Comparison of ENCODE assay signal across 29 cellular contexts in genomic region chr20:32059189-32059588, GRCh38. TPM values are rescaled to one million over a fixed set of nuclear protein-coding genes. Genes with fewer than 3 reads are reported as not detected.
"Had no signal": no experiment of that assay in that cellular context is flagged by ENCODE, and none has a peak within 500 bp of the region (broad histone marks: within the 10 kb centered on the region; RNA-seq: fewer than 3 reads in every experiment).

No MANE protein-coding gene starts in this region.

- H3K36me3 ChIP-seq: ascending aorta, cardiac muscle cell, WERI-Rb-1 had no signal

- H3K4me3 ChIP-seq: ascending aorta, cardiac muscle cell had no signal

- H3K4me1 Mint-ChIP-seq: activated naive CD4-positive, alpha-beta T cell treated with anti-CD3 and anti-CD28 coated beads, Interleukin-2, amount 50 U/mL, for 24 hours; central memory CD8-positive, alpha-beta T cell had no signal

- ATAC-seq: activated T-cell treated with anti-CD3 and anti-CD28 coated beads, Interleukin-2, amount 50 U/mL, for 72 hours had no signal

- H3K27me3 ChIP-seq: ascending aorta had no signal

- H3K4me2 ChIP-seq: KMS-11 had no signal

- H3K36me3 Mint-ChIP-seq: activated naive CD4-positive, alpha-beta T cell treated with anti-CD3 and anti-CD28 coated beads, Interleukin-2, amount 50 U/mL, for 24 hours; activated naive CD8-positive, alpha-beta T cell treated with anti-CD3 and anti-CD28 coated beads, Interleukin-2, amount 10 ng/mL, durations not matched to agents 7 days and 5 days had no signal

- H3K9me3 Mint-ChIP-seq: activated CD4-positive, alpha-beta T cell treated with anti-CD3 and anti-CD28 coated beads, Interleukin-2, amount 10 ng/mL, durations not matched to agents 24 days and 14 days; activated naive CD4-positive, alpha-beta T cell treated with anti-CD3 and anti-CD28 coated beads, Interleukin-2, amount 50 U/mL, for 24 hours; activated naive CD8-positive, alpha-beta T cell treated with anti-CD3 and anti-CD28 coated beads, Interleukin-2, amount 10 ng/mL, durations not matched to agents 7 days and 5 days; activated T-cell treated with anti-CD3 and anti-CD28 coated beads, Interleukin-2, amount 50 U/mL, for 72 hours; activated T-helper 2 cell treated with anti-CD3 and anti-CD28 coated beads, Interferon-gamma antibody, Interleukin-2, Interleukin-4, amounts not matched to agents 10 μg/mL and 5 μg/mL and 100 μg/mL, durations not matched to agents 14 hours and 24 hours and 36 hours; central memory CD8-positive, alpha-beta T cell had no signal

- H3K27ac ChIP-seq: ascending aorta, cardiac muscle cell, KMS-11, WERI-Rb-1 had no signal

- H3K4me1 ChIP-seq: ascending aorta had no signal

- H3K27ac Mint-ChIP-seq: activated CD4-positive, alpha-beta T cell treated with anti-CD3 and anti-CD28 coated beads, Interleukin-2, amount 10 ng/mL, durations not matched to agents 24 days and 14 days; activated naive CD4-positive, alpha-beta T cell treated with anti-CD3 and anti-CD28 coated beads, Interleukin-2, amount 50 U/mL, for 24 hours; activated naive CD8-positive, alpha-beta T cell treated with anti-CD3 and anti-CD28 coated beads, Interleukin-2, amount 10 ng/mL, durations not matched to agents 7 days and 5 days; activated T-cell treated with anti-CD3 and anti-CD28 coated beads, Interleukin-2, amount 50 U/mL, for 72 hours; activated T-helper 2 cell treated with anti-CD3 and anti-CD28 coated beads, Interferon-gamma antibody, Interleukin-2, Interleukin-4, amounts not matched to agents 10 μg/mL and 5 μg/mL and 100 μg/mL, durations not matched to agents 14 hours and 24 hours and 36 hours had no signal

- H3K4me3 Mint-ChIP-seq: activated CD4-positive, alpha-beta T cell treated with anti-CD3 and anti-CD28 coated beads, Interleukin-2, amount 10 ng/mL, durations not matched to agents 24 days and 14 days; activated naive CD4-positive, alpha-beta T cell treated with anti-CD3 and anti-CD28 coated beads, Interleukin-2, amount 50 U/mL, for 24 hours; activated naive CD8-positive, alpha-beta T cell treated with anti-CD3 and anti-CD28 coated beads, Interleukin-2, amount 10 ng/mL, durations not matched to agents 7 days and 5 days; activated T-cell treated with anti-CD3 and anti-CD28 coated beads, Interleukin-2, amount 50 U/mL, for 72 hours; central memory CD8-positive, alpha-beta T cell had no signal

- H3K9ac ChIP-seq: KMS-11 had no signal

- H3K9me3 ChIP-seq: ascending aorta had no signal

- DNase-seq: activated CD4-positive, alpha-beta T cell treated with anti-CD3 and anti-CD28 coated beads, Interleukin-2, amount 10 ng/mL, durations not matched to agents 24 days and 14 days; activated CD4-positive, alpha-beta T cell treated with anti-CD3 and anti-CD28 coated beads, Interleukin-2, amount 50 U/mL, for 4 hours; activated gamma-delta T cell; activated naive CD4-positive, alpha-beta T cell treated with Interleukin-2 at 50 U/mL for 16 hours; activated naive CD8-positive, alpha-beta T cell treated with anti-CD3 and anti-CD28 coated beads, Interleukin-2, amount 10 ng/mL, durations not matched to agents 7 days and 5 days; activated T-cell treated with anti-CD3 and anti-CD28 coated beads, Interleukin-2, amount 50 U/mL, for 1 hour; activated T-cell treated with anti-CD3 and anti-CD28 coated beads, Interleukin-2, amount 50 U/mL, for 72 hours; amygdala; MM.1S; MV-4-11; NCI-H1092; NCI-H1436 treated with DMSO at 0.1 percent for 48 hours; NCI-H1694 treated with DMSO at 0.1 percent for 48 hours; NCI-H2029; NCI-H345; NCI-H524 treated with DMSO at 0.1 percent for 48 hours; Right ventricle myocardium superior; T1000; WERI-Rb-1 had no signal

RNA-seq across cellular contexts. Expression of gene HCK, which starts 7.1 kb away (rescaled TPM):
- total RNA-seq: activated CD4-positive, alpha-beta T cell treated with anti-CD3 and anti-CD28 coated beads, Interleukin-2, amount 10 ng/mL, durations not matched to agents 24 days and 14 days; activated T-helper 2 cell treated with anti-CD3 and anti-CD28 coated beads, Interferon-gamma antibody, Interleukin-2, Interleukin-4, amounts not matched to agents 10 μg/mL and 5 μg/mL and 100 μg/mL, durations not matched to agents 14 hours and 24 hours and 36 hours; cardiac muscle cell; LHCN-M2; NCI-H460; T-helper 2 cell treated with Interferon-gamma antibody and Interleukin-4, amounts not matched to agents 100 ng/mL and 5 ng/mL, for 36 hours had no signal
- polyA plus RNA-seq: cardiac muscle cell had no signal

RNA-seq across cellular contexts. Expression of gene CCM2L, which starts 49.0 kb away (rescaled TPM):
- total RNA-seq: activated CD4-positive, alpha-beta T cell treated with anti-CD3 and anti-CD28 coated beads, Interleukin-2, amount 10 ng/mL, durations not matched to agents 24 days and 14 days; activated naive CD8-positive, alpha-beta T cell treated with anti-CD3 and anti-CD28 coated beads, Interleukin-2, amount 10 ng/mL, durations not matched to agents 7 days and 5 days; activated T-cell treated with anti-CD3 and anti-CD28 coated beads, Interleukin-2, amount 50 U/mL, for 72 hours; activated T-helper 2 cell treated with anti-CD3 and anti-CD28 coated beads, Interferon-gamma antibody, Interleukin-2, Interleukin-4, amounts not matched to agents 10 μg/mL and 5 μg/mL and 100 μg/mL, durations not matched to agents 14 hours and 24 hours and 36 hours; LHCN-M2; NCI-H460; T-helper 1 cell treated with Interleukin-12 subunit alpha and Interleukin-12 subunit beta and Interleukin-4 antibody, amounts not matched to agents 30 ng/mL and 1 ng/mL, for 36 hours; T-helper 2 cell treated with Interferon-gamma antibody and Interleukin-4, amounts not matched to agents 100 ng/mL and 5 ng/mL, for 36 hours had no signal
